13 cellular contexts compared by ENCODE assay signal in genomic region chr13:113840541-113841354, GRCh38. TPM values are rescaled to one million over a fixed set of nuclear protein-coding genes. Genes with fewer than 3 reads are reported as not detected.
A peak's percentile ranks its signal among the peaks of the same experiment; 100 is the strongest.
DNase-seq lines count a peak whose midpoint lies in the region; ATAC-seq, FAIRE-seq and TF ChIP-seq lines count a peak whose summit lies in the region.
"Had no signal": no experiment of that assay in that cellular context is flagged by ENCODE, and none has a peak within 500 bp of the region (broad histone marks: within the 10 kb centered on the region; RNA-seq: fewer than 3 reads in every experiment).

No MANE protein-coding gene starts in this region.

- DNase-seq in activated CD4-positive, alpha-beta memory T cell treated with anti-CD3 and anti-CD28 coated beads, Interleukin-2, amount 10 ng/mL, durations not matched to agents 7 days and 5 days: no peak
- DNase-seq in activated CD4-positive, alpha-beta memory T cell treated with anti-CD3 and anti-CD28 coated beads for 36 hours: no peak
- DNase-seq in globus pallidus (ENCODE audit: low spot score) (peak; percentile 86), pancreas (peak in 3 of 6 donors; percentile 29 to 69 (median 52)), upper lobe of left lung (peak in 1 of 2 donors; percentile 72), COLO829 (ENCODE audit: low spot score) (no peak), GM13976 (ENCODE audit: low spot score) (no peak)
- DNase-seq: activated CD4-positive, alpha-beta T cell treated with anti-CD3 and anti-CD28 coated beads, Interleukin-2, amount 50 U/mL, for 48 hours; foreskin keratinocyte; NCI-H524 treated with DMSO at 0.1 percent for 48 hours had no signal

- H3K27ac ChIP-seq in pancreas (peak overlapping the region; percentile 68 to 90 (median 88)), upper lobe of left lung (peak overlapping the region in 3 of 4 donors; percentile 18 to 53 (median 47))
- H3K27ac ChIP-seq: foreskin keratinocyte had no signal

- H3K27ac Mint-ChIP-seq in activated CD4-positive, alpha-beta memory T cell treated with anti-CD3 and anti-CD28 coated beads, Interleukin-2, amount 10 ng/mL, durations not matched to agents 7 days and 5 days: peak overlapping the region; percentile 65
- H3K27ac Mint-ChIP-seq in activated CD4-positive, alpha-beta memory T cell treated with anti-CD3 and anti-CD28 coated beads for 36 hours: no peak overlapping the region

- no peak for TF ChIP-seq EP300 in upper lobe of left lung (IDR thresholded peaks at IDR 0.05)

- POLR2A ChIA-PET in activated CD4-positive, alpha-beta memory T cell treated with anti-CD3 and anti-CD28 coated beads, Interleukin-2, amount 10 ng/mL, durations not matched to agents 7 days and 5 days (lab: Charles Lee): no interaction called here
- POLR2A ChIA-PET in activated CD4-positive, alpha-beta memory T cell treated with anti-CD3 and anti-CD28 coated beads for 36 hours (lab: Charles Lee): no interaction called here

- ATAC-seq in pancreas: peak in 1 of 4 donors; percentile 31
- ATAC-seq in upper lobe of left lung (ENCODE audit: low FRiP score in 2 of 2): no peak
- ATAC-seq in GM21367 (IDR thresholded peaks at IDR 0.05; ENCODE audit: unreplicated experiment): no peak
- ATAC-seq: foreskin keratinocyte had no signal

- no peak for TF ChIP-seq POLR2A in upper lobe of left lung (IDR thresholded peaks at IDR 0.05)

- TF ChIP-seq CTCF in pancreas (IDR thresholded peaks at IDR 0.05) (no peak), upper lobe of left lung (IDR thresholded peaks at IDR 0.05) (no peak), GM13976 (IDR thresholded peaks at IDR 0.05; ENCODE audit: borderline replicate concordance, control extremely low read depth, extremely low read depth, insufficient read depth, missing control alignments) (no peak)

- H3K4me3 ChIP-seq in pancreas (no peak overlapping the region), upper lobe of left lung (no peak overlapping the region)

- no peak overlapping the region for H3K4me3 Mint-ChIP-seq in activated CD4-positive, alpha-beta memory T cell treated with anti-CD3 and anti-CD28 coated beads, Interleukin-2, amount 10 ng/mL, durations not matched to agents 7 days and 5 days
- no peak overlapping the region for H3K4me3 Mint-ChIP-seq in activated CD4-positive, alpha-beta memory T cell treated with anti-CD3 and anti-CD28 coated beads for 36 hours

- 71 to 74% methylated on average over 35 of the region's 35 CpGs for WGBS in pancreas, 2 donors
- 80 to 82% methylated on average over 10 to 35 of the region's 35 CpGs for whole genome bisulfite sequencing in upper lobe of left lung, 2 donors

- FAIRE-seq in pancreas (lab: Jason Lieb, UNC): no peak
- FAIRE-seq: A204.1, H54 had no signal

- in situ Hi-C loops in GM13976 (cut with MboI; ENCODE audit: low sequenced_read_pairs, unreplicated experiment): no loop called here

- intact Hi-C loops in activated CD4-positive, alpha-beta memory T cell treated with anti-CD3 and anti-CD28 coated beads for 36 hours (cut with micrococcal nuclease): no loop called here
- intact Hi-C loops in pancreas (cut with DNase I): no loop called here

- H3K36me3 Mint-ChIP-seq in activated CD4-positive, alpha-beta memory T cell treated with anti-CD3 and anti-CD28 coated beads, Interleukin-2, amount 10 ng/mL, durations not matched to agents 7 days and 5 days (ENCODE audit: low read depth): peaks cover 3% of the 10 kb centered on the region
- no peaks in the 10 kb centered on the region for H3K36me3 Mint-ChIP-seq in activated CD4-positive, alpha-beta memory T cell treated with anti-CD3 and anti-CD28 coated beads for 36 hours

- peaks cover 27% of the 10 kb centered on the region for H3K4me1 Mint-ChIP-seq in activated CD4-positive, alpha-beta memory T cell treated with anti-CD3 and anti-CD28 coated beads, Interleukin-2, amount 10 ng/mL, durations not matched to agents 7 days and 5 days
- peaks cover 19% of the 10 kb centered on the region for H3K4me1 Mint-ChIP-seq in activated CD4-positive, alpha-beta memory T cell treated with anti-CD3 and anti-CD28 coated beads for 36 hours (ENCODE audit: low read depth)

- H3K9me3 ChIP-seq in pancreas: no peaks in the 10 kb centered on the region
- no peaks in the 10 kb centered on the region for H3K9me3 ChIP-seq in upper lobe of left lung

- H3K4me1 ChIP-seq in pancreas (peaks cover 12 to 21% (median 16%) of the 10 kb centered on the region in 3 donors), upper lobe of left lung (peaks cover 37 to 55% (median 45%) of the 10 kb centered on the region in 4 donors)

- H3K36me3 ChIP-seq in pancreas: peaks cover 0 to 11% (median 0%) of the 10 kb centered on the region in 3 donors
- peaks cover 0 to 14% (median 4%) of the 10 kb centered on the region in 4 donors for H3K36me3 ChIP-seq in upper lobe of left lung

- H3K27me3 Mint-ChIP-seq in activated CD4-positive, alpha-beta memory T cell treated with anti-CD3 and anti-CD28 coated beads, Interleukin-2, amount 10 ng/mL, durations not matched to agents 7 days and 5 days: peaks cover 2% of the 10 kb centered on the region
- H3K27me3 Mint-ChIP-seq in activated CD4-positive, alpha-beta memory T cell treated with anti-CD3 and anti-CD28 coated beads for 36 hours: no peaks in the 10 kb centered on the region

- H3K27me3 ChIP-seq in pancreas (no peaks in the 10 kb centered on the region), upper lobe of left lung (no peaks in the 10 kb centered on the region)
- H3K27me3 ChIP-seq: foreskin keratinocyte had no signal

- CTCF ChIA-PET in activated CD4-positive, alpha-beta memory T cell treated with anti-CD3 and anti-CD28 coated beads, Interleukin-2, amount 10 ng/mL, durations not matched to agents 7 days and 5 days (lab: Charles Lee): no interaction called here
- CTCF ChIA-PET in activated CD4-positive, alpha-beta memory T cell treated with anti-CD3 and anti-CD28 coated beads for 36 hours (lab: Charles Lee): interaction anchor here (0.5 kb wide), 1 partner anchor 385 kb away, joined by 3 read pairs; no protein-coding TSS in a partner anchor

- peaks cover 9% of the 10 kb centered on the region for H3K9me3 Mint-ChIP-seq in activated CD4-positive, alpha-beta memory T cell treated with anti-CD3 and anti-CD28 coated beads, Interleukin-2, amount 10 ng/mL, durations not matched to agents 7 days and 5 days
- no peaks in the 10 kb centered on the region for H3K9me3 Mint-ChIP-seq in activated CD4-positive, alpha-beta memory T cell treated with anti-CD3 and anti-CD28 coated beads for 36 hours

RNA-seq across cellular contexts. Expression of gene GAS6, which starts 23.1 kb away (rescaled TPM):
- total RNA-seq in activated CD4-positive, alpha-beta memory T cell treated with anti-CD3 and anti-CD28 coated beads, Interleukin-2, amount 10 ng/mL, durations not matched to agents 7 days and 5 days: 1 to 10 TPM; 1.3 to 1.8 TPM
- 1 to 10 TPM; 1.5 TPM for total RNA-seq in activated CD4-positive, alpha-beta memory T cell treated with anti-CD3 and anti-CD28 coated beads for 36 hours
- total RNA-seq in pancreas (10 to 100 TPM; 24.3 to 68.8 (median 38.6) TPM), upper lobe of left lung (100 to 1,000 TPM; 129 to 299 (median 180) TPM)
- 100 to 1,000 TPM in 1 of 2 donors, 10 to 100 TPM in 1; 98.0 to 124 TPM for polyA plus RNA-seq in pancreas

Comparison
In these comparisons a context has a peak if more than half of its experiments do, and no peak if none do; other contexts are left out.
1. RNA of gene GAS6, which starts 23.1 kb away (total RNA-seq): 129 to 299 TPM in upper lobe of left lung and 24.3 to 68.8 TPM in pancreas; 1.3 to 1.8 TPM in activated CD4-positive, alpha-beta memory T cell treated with anti-CD3 and anti-CD28 coated beads, Interleukin-2, amount 10 ng/mL, durations not matched to agents 7 days and 5 days and 1.5 TPM in activated CD4-positive, alpha-beta memory T cell treated with anti-CD3 and anti-CD28 coated beads for 36 hours; every median in the first group is over 4 times any median in the second.